22 cellular contexts compared by ENCODE assay signal in genomic region chr18:48021273-48021914, GRCh38.
A peak's percentile ranks its signal among the peaks of the same experiment; 100 is the strongest.
DNase-seq lines count a peak whose midpoint lies in the region; ATAC-seq, FAIRE-seq and TF ChIP-seq lines count a peak whose summit lies in the region.
"Had no signal": no experiment of that assay in that cellular context is flagged by ENCODE, and none has a peak within 500 bp of the region (broad histone marks: within the 10 kb centered on the region; RNA-seq: fewer than 3 reads in every experiment).

No MANE protein-coding gene starts in this region.

- DNase-seq in activated CD4-positive, alpha-beta T cell treated with anti-CD3 and anti-CD28 coated beads for 36 hours, result no peak
- no peak for DNase-seq in activated CD4-positive, alpha-beta T cell treated with anti-CD3 and anti-CD28 coated beads for 48 hours
- DNase-seq in A549 (ENCODE audit: low read depth in 1 of 2, low spot score in 1 of 2), result no peak
- DNase-seq in GM12878 (ENCODE audit: low read depth, low spot score), result no peak
- peak; percentile 45 for DNase-seq in mesenteric fat pad (ENCODE audit: low spot score)
- no peak for DNase-seq in NCI-H526 treated with DMSO at 0.1 percent for 48 hours (lab: John Stamatoyannopoulos, UW)
- no peak for DNase-seq in NCI-H1930 (lab: John Stamatoyannopoulos, UW)
- DNase-seq: 8988T; Calu3; CD4-positive, alpha-beta memory T cell; DMS53; GOT3; HFFc6; KG1; NCI-H1436; NCI-H2029 treated with DMSO at 0.1 percent for 48 hours; NCI-H2171 treated with DMSO at 0.1 percent for 48 hours; NCI-H446 treated with DMSO at 0.1 percent for 48 hours; NCI-H748 treated with DMSO at 0.1 percent for 48 hours; PC-3 had no signal

- peaks cover 11% of the 10 kb centered on the region for H3K27me3 Mint-ChIP-seq in activated CD4-positive, alpha-beta T cell treated with anti-CD3 and anti-CD28 coated beads for 36 hours

- H3K27ac Mint-ChIP-seq in activated CD4-positive, alpha-beta T cell treated with anti-CD3 and anti-CD28 coated beads for 36 hours, result no peak overlapping the region
- H3K27ac Mint-ChIP-seq: HFFc6 had no signal

- no peak overlapping the region for H3K9ac ChIP-seq in GM12878 (ENCODE audit: control insufficient read depth, insufficient read depth, low read length)

- peak overlapping the region; percentile 81 to 91 for H3K27ac ChIP-seq in A549
- no peak overlapping the region for H3K27ac ChIP-seq in GM12878 (ENCODE audit: control insufficient read depth, insufficient read depth)

- CTCF ChIA-PET in activated CD4-positive, alpha-beta T cell treated with anti-CD3 and anti-CD28 coated beads for 36 hours (lab: Charles Lee), result interaction anchor here (0.8 to 1.6 kb wide), 3 partner anchors 12 to 247 kb away, joined by 3 read pairs; no protein-coding TSS in a partner anchor
- CTCF ChIA-PET in A549 (lab: Yijun Ruan, JAX) (interaction anchor here (0.7 to 1.9 kb wide), 10 partner anchors 9 to 249 kb away, joined by 3 to 8 read pairs (median 3); no protein-coding TSS in a partner anchor), GM12878 (lab: Yijun Ruan, JAX) (interaction anchor here (1.2 to 2.4 kb wide), 4 partner anchors 23 to 250 kb away, joined by 3 to 12 read pairs (median 4); no protein-coding TSS in a partner anchor)

- H3K9me3 Mint-ChIP-seq in activated CD4-positive, alpha-beta T cell treated with anti-CD3 and anti-CD28 coated beads for 36 hours (ENCODE audit: low read depth), result no peaks in the 10 kb centered on the region
- H3K9me3 Mint-ChIP-seq: CD4-positive, alpha-beta memory T cell; HFFc6 had no signal

- TF ChIP-seq RAD21 in A549 (conservative IDR thresholded peaks at IDR 0.05 in 1 of 2, IDR thresholded peaks at IDR 0.05 in 1 of 2) (no peak), GM12878 (IDR thresholded peaks at IDR 0.05; ENCODE audit: insufficient read depth, low read depth, low read length) (no peak)

- peaks cover 3% of the 10 kb centered on the region for H3K4me1 Mint-ChIP-seq in activated CD4-positive, alpha-beta T cell treated with anti-CD3 and anti-CD28 coated beads for 36 hours

- TF ChIP-seq EP300 in A549 (IDR thresholded peaks at IDR 0.05) (no peak), GM12878 (IDR thresholded peaks at IDR 0.05; ENCODE audit: borderline replicate concordance in 1 of 2, control insufficient read depth in 1 of 2, low read depth in 2 of 2, low read length in 2 of 2) (no peak)

- FAIRE-seq in A549 (lab: Jason Lieb, UNC) (no peak), GM12878 (lab: Jason Lieb, UNC) (no peak)
- FAIRE-seq: HepG2 had no signal

- 80% methylated on average over 5 of the region's 5 CpGs for WGBS in A549 (ENCODE audit: missing lambda C conversion rate)
- WGBS in GM12878 (ENCODE audit: insufficient coverage, insufficient replicate concordance, low lambda C conversion rate, missing lambda C conversion rate), result 12% methylated on average over 5 of the region's 5 CpGs

- H3K36me3 ChIP-seq in GM12878 (ENCODE audit: control insufficient read depth in 2 of 2, insufficient read depth in 2 of 2, low read length in 1 of 2), result no peaks in the 10 kb centered on the region

- TF ChIP-seq CTCF in A549 (IDR thresholded peaks at IDR 0.05) (no peak), GM12878 (IDR thresholded peaks at IDR 0.05 in 2 of 3, conservative IDR thresholded peaks at IDR 0.05 in 1 of 3; ENCODE audit: control insufficient read depth in 2 of 3, extremely low read depth in 1 of 3, insufficient read depth in 1 of 3, low read depth in 3 of 3, low read length in 3 of 3) (no peak)

- in situ Hi-C loops in GM12878 (cut with MboI), result loop anchor here (5.0 kb wide), 1 partner anchor 244 kb away; no protein-coding TSS in a partner anchor

- H3K4me3 ChIP-seq in A549, result no peak overlapping the region
- H3K4me3 ChIP-seq in GM12878, result no peak overlapping the region

- H3K4me2 ChIP-seq in A549, result 0 out of 3 replicates have a peak overlapping the region, but pooled peaks have one; percentile 8
- 0 out of 2 replicates have a peak overlapping the region, but pooled peaks have one; percentile 25 for H3K4me2 ChIP-seq in GM12878 (ENCODE audit: control insufficient read depth, insufficient read depth)

- no peaks in the 10 kb centered on the region for H3K79me2 ChIP-seq in GM12878 (ENCODE audit: control insufficient read depth, insufficient read depth, low read length)

- H3K9me3 ChIP-seq in A549 (no peaks in the 10 kb centered on the region), GM12878 (replicated peaks; ENCODE audit: control insufficient read depth, insufficient read depth, low read length) (no peaks in the 10 kb centered on the region)

- peak; percentile 61 for ATAC-seq in activated CD4-positive, alpha-beta T cell treated with anti-CD3 and anti-CD28 coated beads for 36 hours
- ATAC-seq in A549 (no peak), GM12878 (peak; percentile 68), GM21526 (IDR thresholded peaks at IDR 0.05; ENCODE audit: low FRiP score, unreplicated experiment) (no peak)
- ATAC-seq: PC-3 had no signal

- H2AFZ ChIP-seq in GM12878 (ENCODE audit: control insufficient read depth, low read depth, low read length), result no peak overlapping the region; the same call in 1 of the 2 replicates

- no TSS peak for BruUV-seq in GM12878 (replicated peaks; lab: Mats Ljungman, UMichigan)

- no peaks in the 10 kb centered on the region for H3K36me3 Mint-ChIP-seq in activated CD4-positive, alpha-beta T cell treated with anti-CD3 and anti-CD28 coated beads for 36 hours (ENCODE audit: low read depth)
- H3K36me3 Mint-ChIP-seq: CD4-positive, alpha-beta memory T cell had no signal

- POLR2A ChIA-PET in activated CD4-positive, alpha-beta T cell treated with anti-CD3 and anti-CD28 coated beads for 36 hours (lab: Charles Lee), result no interaction called here
- POLR2A ChIA-PET in A549 (lab: Yijun Ruan, JAX) (interaction anchor here (0.5 kb wide), 1 partner anchor 90 kb away, joined by 3 read pairs; no protein-coding TSS in a partner anchor), GM12878 (lab: Charles Lee) (no interaction called here)

- no peak overlapping the region for H3K4me3 Mint-ChIP-seq in activated CD4-positive, alpha-beta T cell treated with anti-CD3 and anti-CD28 coated beads for 36 hours
- H3K4me3 Mint-ChIP-seq: CD4-positive, alpha-beta memory T cell; HFFc6 had no signal

- H3K27me3 ChIP-seq in GM12878 (replicated peaks in 1 of 2; ENCODE audit: control insufficient read depth in 2 of 2, insufficient read depth in 2 of 2, low read length in 1 of 2), result peaks cover 0 to 2% of the 10 kb centered on the region in 2 experiments; a peak in 1 of 4 replicates

- SMC1A ChIA-PET in GM12878 (lab: Charles Lee; ENCODE audit: uncharacterized antibody, unreplicated experiment), result interaction anchor here (1.5 kb wide), 1 partner anchor 249 kb away, joined by 3 read pairs; no protein-coding TSS in a partner anchor

- H3K4me1 ChIP-seq in A549 (peaks cover 56% of the 10 kb centered on the region), GM12878 (ENCODE audit: control insufficient read depth, insufficient read depth, low read length) (no peaks in the 10 kb centered on the region; the same call in 1 of the 2 replicates)

- TF ChIP-seq POLR2A in A549 (IDR thresholded peaks at IDR 0.05; ENCODE audit: low read length) (no peak), GM12878 (IDR thresholded peaks at IDR 0.05; ENCODE audit: low read depth, low read length) (no peak)

- intact Hi-C loops in activated CD4-positive, alpha-beta T cell treated with anti-CD3 and anti-CD28 coated beads for 36 hours (cut with DNase I, micrococcal nuclease), result loop anchor here in 1 of 2 experiments (5.0 kb wide), 1 partner anchor 426 kb away; no protein-coding TSS in a partner anchor
- intact Hi-C loops in GM12878 (cut with micrococcal nuclease; ENCODE audit: unreplicated experiment), result loop anchor here (5.0 kb wide), 2 partner anchors 89 to 144 kb away; partner anchors contain the start of gene SMAD2

- RAD21 ChIA-PET in GM12878 (lab: Charles Lee; ENCODE audit: unreplicated experiment), result no interaction called here

- no peaks in the 10 kb centered on the region for H4K20me1 ChIP-seq in GM12878 (ENCODE audit: control insufficient read depth, insufficient read depth)

TF ChIP-seq in A549, 52 proteins besides CTCF, POLR2A, EP300 and RAD21:
- TF ChIP-seq SREBF2 (IDR thresholded peaks at IDR 0.05) (no peak), JUNB (IDR thresholded peaks at IDR 0.05) (no peak)

TF ChIP-seq in GM12878, 131 proteins besides CTCF, POLR2A, EP300 and RAD21:
- TF ChIP-seq PKNOX1 (IDR thresholded peaks at IDR 0.05) (peak; percentile 49; the same call in 1 of the 2 replicates), SMAD1 (IDR thresholded peaks at IDR 0.05; ENCODE audit: low read depth, partially characterized antibody) (no peak)

Comparison
In these comparisons a context has a peak if more than half of its experiments do, and no peak if none do; other contexts are left out.
1. ATAC-seq: peak in activated CD4-positive, alpha-beta T cell treated with anti-CD3 and anti-CD28 coated beads for 36 hours (single experiment) and GM12878 (single experiment); none in A549 (0 of 2) and GM21526 (single experiment).